Comparison of ENCODE assay signal across 8 cellular contexts in genomic region chr19:16076958-16077611, GRCh38.
DNase-seq lines count a peak whose midpoint lies in the region; ATAC-seq lines count a peak whose summit lies in the region.

No MANE protein-coding gene starts in this region.

- peaks cover 3% of the 10 kb centered on the region for H3K4me1 ChIP-seq in iPS DF 6.9 (ENCODE audit: control insufficient read depth, insufficient read depth, low read length)

- no peaks in the 10 kb centered on the region for H3K9me3 ChIP-seq in iPS DF 6.9 (ENCODE audit: control insufficient read depth, insufficient read depth, low read length)

- H3K27ac ChIP-seq in iPS DF 6.9 (ENCODE audit: low read length), result no peak overlapping the region

- peaks cover 5% of the 10 kb centered on the region; the same call in 1 of the 2 replicates for H3K36me3 ChIP-seq in iPS DF 6.9 (ENCODE audit: control insufficient read depth, insufficient read depth, low read length)

- H3K27me3 ChIP-seq in iPS DF 6.9 (ENCODE audit: control insufficient read depth, insufficient read depth, low read length), result no peaks in the 10 kb centered on the region

- peak overlapping the region; percentile 98 for H3K4me3 ChIP-seq in iPS DF 6.9 (ENCODE audit: low read length)
- peak overlapping the region; percentile 77 for H3K4me3 ChIP-seq in skeletal muscle cell (ENCODE audit: low read depth, low read length)

- DNase-seq in NCI-H1417 (lab: John Stamatoyannopoulos, UW) (peak; percentile 9 to 80 (median 73)), NCI-H1417 treated with DMSO at 0.1 percent for 48 hours (lab: John Stamatoyannopoulos, UW) (no peak), NCI-H2171 (lab: John Stamatoyannopoulos, UW) (peak; percentile 64), anterior cingulate cortex (lab: John Stamatoyannopoulos, UW) (peak in 43 of 58 donors; percentile 10 to 56 (median 36)), iPS DF 6.9 (ENCODE audit: low read depth, low spot score) (no peak), skeletal muscle cell (ENCODE audit: low read depth) (no peak)

- no CpG with 5 or more reads among the region's 56 CpGs for WGBS in iPS DF 6.9 (ENCODE audit: insufficient coverage, insufficient read length)

- ATAC-seq in GM18517 (IDR thresholded peaks at IDR 0.05; ENCODE audit: unreplicated experiment), result no peak
- no peak for ATAC-seq in HG02588 (IDR thresholded peaks at IDR 0.05; ENCODE audit: unreplicated experiment)

Comparison
In these comparisons a context has a peak if more than half of its experiments do, and no peak if none do; other contexts are left out.
1. DNase-seq: peak in NCI-H1417 (3 of 3), NCI-H2171 (single experiment) and anterior cingulate cortex (43 of 58); none in NCI-H1417 treated with DMSO at 0.1 percent for 48 hours (single experiment), iPS DF 6.9 (single experiment) and skeletal muscle cell (single experiment).